ENCODE assay signal across 23 cellular contexts in genomic region chr1:20137604-20138003, GRCh38. TPM values are rescaled to one million over a fixed set of nuclear protein-coding genes. Genes with fewer than 3 reads are reported as not detected.
DNase-seq lines count a peak whose midpoint lies in the region; ATAC-seq, FAIRE-seq and TF ChIP-seq lines count a peak whose summit lies in the region.
"Had no signal": no experiment of that assay in that cellular context is flagged by ENCODE, and none has a peak within 500 bp of the region (broad histone marks: within the 10 kb centered on the region; RNA-seq: fewer than 3 reads in every experiment).

No MANE protein-coding gene starts in this region.

- no peaks in the 10 kb centered on the region for H3K9me2 ChIP-seq in PC-9 (ENCODE audit: insufficient read depth)

- peak overlapping the region; percentile 53 for H3K4me2 ChIP-seq in PC-9

- 20 to 54% (median 32%) methylated on average over 1 of the region's 1 CpG for WGBS in small intestine, 3 donors
- 72 to 83% methylated on average over 1 of the region's 1 CpG for WGBS in esophagus squamous epithelium, 2 donors

- no peaks in the 10 kb centered on the region for H3K9me3 ChIP-seq in PC-9 (ENCODE audit: insufficient read depth, low read depth)
- no peaks in the 10 kb centered on the region for H3K9me3 ChIP-seq in lower lobe of right lung
- no peaks in the 10 kb centered on the region for H3K9me3 ChIP-seq in small intestine (ENCODE audit: control insufficient read depth, low read depth)
- no peaks in the 10 kb centered on the region for H3K9me3 ChIP-seq in esophagus squamous epithelium

- no peak for TF ChIP-seq POLR2A in esophagus squamous epithelium (IDR thresholded peaks at IDR 0.05)

- H3F3A ChIP-seq in PC-9 (ENCODE audit: insufficient read depth, low read depth), result peaks cover 7% of the 10 kb centered on the region; the same call in 1 of the 2 replicates

- H3K79me2 ChIP-seq in PC-9 (ENCODE audit: low read depth), result no peaks in the 10 kb centered on the region

- H3K27me3 ChIP-seq in PC-9 (ENCODE audit: insufficient read depth, low read depth) (no peaks in the 10 kb centered on the region), lower lobe of right lung (ENCODE audit: low read depth) (no peaks in the 10 kb centered on the region), small intestine (ENCODE audit: control insufficient read depth in 2 of 2, insufficient read depth in 2 of 2, low read length in 2 of 2) (no peaks in the 10 kb centered on the region), esophagus squamous epithelium (peaks cover 0 to 39% (median 0%) of the 10 kb centered on the region in 4 donors)

- H4K20me1 ChIP-seq in PC-9 (ENCODE audit: insufficient read depth), result no peaks in the 10 kb centered on the region

- ATAC-seq in lower lobe of right lung, result no peak
- ATAC-seq in activated CD4-positive, CD25-positive, alpha-beta regulatory T cell treated with anti-CD3 and anti-CD28 coated beads, Interleukin-2, amount 50 U/mL, for 24 hours, result no peak
- no peak for ATAC-seq in GM18867 (IDR thresholded peaks at IDR 0.05; ENCODE audit: unreplicated experiment)

- peak; percentile 16 for DNase-seq in activated effector memory CD4-positive, alpha-beta T cell treated with anti-CD3 and anti-CD28 coated beads, Interleukin-2, amount 50 U/mL, for 16 hours
- DNase-seq in activated effector memory CD4-positive, alpha-beta T cell treated with Interleukin-2 at 50 U/mL for 16 hours, result no peak
- DNase-seq in PC-9 (peak in 1 of 2 experiments; percentile 52), lower lobe of right lung (peak; percentile 1), small intestine (peak; percentile 17), esophagus squamous epithelium (lab: John Stamatoyannopoulos, UW) (no peak)
- DNase-seq: 8988T, AML-193, C1 segment of cervical spinal cord, DMS79, Karpas-422, NCI-H187, NCI-H446, NCI-H526, OCI-M1, Right ventricle myocardium superior had no signal

- H2AFZ ChIP-seq in PC-9, result no peak overlapping the region

- intact Hi-C loops in PC-9 (cut with micrococcal nuclease; ENCODE audit: unreplicated experiment), result loop anchor here (5.0 kb wide), 1 partner anchor 35 kb away; no protein-coding TSS in a partner anchor
- intact Hi-C loops in lower lobe of right lung (cut with DNase I), result no loop called here
- intact Hi-C loops in esophagus squamous epithelium (cut with DNase I), result no loop called here

- H3K4me1 ChIP-seq in PC-9 (replicated peaks; ENCODE audit: insufficient read depth), result peaks cover 50% of the 10 kb centered on the region
- no peaks in the 10 kb centered on the region for H3K4me1 ChIP-seq in lower lobe of right lung
- no peaks in the 10 kb centered on the region for H3K4me1 ChIP-seq in small intestine (ENCODE audit: control insufficient read depth in 2 of 2, insufficient read depth in 1 of 2, low read depth in 1 of 2, low read length in 1 of 2)
- peaks cover 0 to 14% (median 0%) of the 10 kb centered on the region in 3 donors for H3K4me1 ChIP-seq in esophagus squamous epithelium

- H3K4me3 ChIP-seq in PC-9 (no peak overlapping the region), lower lobe of right lung (no peak overlapping the region), small intestine (ENCODE audit: low read depth in 1 of 2, low read length in 2 of 2) (no peak overlapping the region), esophagus squamous epithelium (no peak overlapping the region)

- no peak for FAIRE-seq in small intestine (lab: Jason Lieb, UNC)
- FAIRE-seq: D721Med, H1 had no signal

- POLR2A ChIA-PET in PC-9 (lab: Charles Lee; ENCODE audit: unreplicated experiment), result no interaction called here

- TF ChIP-seq CTCF in PC-9 (conservative IDR thresholded peaks at IDR 0.05) (no peak), lower lobe of right lung (IDR thresholded peaks at IDR 0.05) (no peak), esophagus squamous epithelium (IDR thresholded peaks at IDR 0.05) (no peak)

- no TSS peak for BruUV-seq in PC-9 (replicated peaks; lab: Mats Ljungman, UMichigan)

- H3K27ac ChIP-seq in PC-9 (peak overlapping the region; percentile 61), lower lobe of right lung (no peak overlapping the region), small intestine (ENCODE audit: low read depth in 1 of 2, low read length in 1 of 2) (no peak overlapping the region), esophagus squamous epithelium (no peak overlapping the region)

- H3K36me3 ChIP-seq in PC-9 (ENCODE audit: low read depth), result no peaks in the 10 kb centered on the region
- no peaks in the 10 kb centered on the region for H3K36me3 ChIP-seq in lower lobe of right lung
- H3K36me3 ChIP-seq in small intestine (ENCODE audit: control insufficient read depth in 2 of 2, insufficient read depth in 2 of 2, low read length in 2 of 2), result no peaks in the 10 kb centered on the region
- no peaks in the 10 kb centered on the region for H3K36me3 ChIP-seq in esophagus squamous epithelium

- CTCF ChIA-PET in PC-9 (lab: Charles Lee), result no interaction called here

RNA-seq across cellular contexts. Expression of gene PLA2G2F, which starts 1.5 kb away (rescaled TPM):
- total RNA-seq in PC-9 (2021) (0.20 TPM in 1 of 2 replicates, not detected in the other), lower lobe of right lung (not detected), esophagus squamous epithelium (under 1 TPM in 1 of 4 donors, not detected in 3; 0.48 TPM)
- under 1 TPM in 1 of 3 donors, not detected in 2; 0.01 TPM for polyA plus RNA-seq in small intestine
- total RNA-seq: H1, M059J, Right ventricle myocardium superior, RPMI7951, SK-MEL-5 had no signal
- polyA plus RNA-seq: H1 had no signal

RNA-seq across cellular contexts. Expression of gene PLA2G2D, which starts 18.3 kb away (rescaled TPM):
- total RNA-seq in PC-9 (2021) (not detected in 2 replicates), lower lobe of right lung (0.27 TPM), esophagus squamous epithelium (under 1 TPM in 1 of 4 donors, not detected in 3; 0.19 TPM)
- polyA plus RNA-seq in small intestine, result under 1 TPM in 1 of 3 donors, not detected in 2; 0.40 TPM
- total RNA-seq: H1, M059J, Right ventricle myocardium superior, RPMI7951, SK-MEL-5 had no signal
- polyA plus RNA-seq: H1 had no signal

RNA-seq across cellular contexts. Expression of gene UBXN10, which starts 48.3 kb away (rescaled TPM):
- total RNA-seq in PC-9 (2021) (9.4 and 11.9 TPM in 2 replicates), lower lobe of right lung (7.8 TPM), esophagus squamous epithelium (1 to 10 TPM in 2 of 4 donors, under 1 TPM in 2; 0.11 to 5.5 (median 0.81) TPM)
- 1 to 10 TPM in 1 of 3 donors, under 1 TPM in 2; 0.22 to 1.6 (median 0.54) TPM for polyA plus RNA-seq in small intestine
- total RNA-seq: M059J had no signal

RNA-seq across cellular contexts. Expression of gene PLA2G2C, which starts 48.7 kb away (rescaled TPM):
- total RNA-seq in PC-9 (2021) (0.48 and 0.55 TPM in 2 replicates), lower lobe of right lung (not detected), esophagus squamous epithelium (under 1 TPM in 2 of 4 donors, not detected in 2; 0.04 to 0.19 TPM)
- polyA plus RNA-seq in small intestine, result under 1 TPM in 1 of 3 donors, not detected in 2; 0.01 TPM
- total RNA-seq: H1, M059J, Right ventricle myocardium superior, RPMI7951, SK-MEL-5 had no signal
- polyA plus RNA-seq: H1 had no signal

Comparison
In these comparisons a context has a peak if more than half of its experiments do, and no peak if none do; other contexts are left out.
1. DNase-seq: peak in activated effector memory CD4-positive, alpha-beta T cell treated with anti-CD3 and anti-CD28 coated beads, Interleukin-2, amount 50 U/mL, for 16 hours (single experiment), lower lobe of right lung (single experiment) and small intestine (single experiment); none in activated effector memory CD4-positive, alpha-beta T cell treated with Interleukin-2 at 50 U/mL for 16 hours (single experiment) and esophagus squamous epithelium (single experiment).